In genomic region chr11:23079382-23079813, GRCh38 we compare ENCODE assay signal across 8 cellular contexts.
DNase-seq lines count a peak whose midpoint lies in the region; ATAC-seq and TF ChIP-seq lines count a peak whose summit lies in the region.
"Had no signal": no experiment of that assay in that cellular context is flagged by ENCODE, and none has a peak within 500 bp of the region (broad histone marks: within the 10 kb centered on the region; RNA-seq: fewer than 3 reads in every experiment).

No MANE protein-coding gene starts in this region.

- H3K4me3 ChIP-seq in smooth muscle cell, result no peak overlapping the region

- no peak for TF ChIP-seq CTCF in smooth muscle cell (IDR thresholded peaks at IDR 0.05; ENCODE audit: borderline replicate concordance, insufficient read depth, poor library complexity, severe bottlenecking)

- H3K4me1 ChIP-seq in smooth muscle cell (ENCODE audit: low read depth), result peaks cover 15% of the 10 kb centered on the region

- no peaks in the 10 kb centered on the region for H3K79me2 ChIP-seq in smooth muscle cell (ENCODE audit: low read depth)

- ATAC-seq in GM19372 (IDR thresholded peaks at IDR 0.05; ENCODE audit: low read depth, unreplicated experiment) (peak; percentile 57), HG02870 (IDR thresholded peaks at IDR 0.05; ENCODE audit: unreplicated experiment) (peak; percentile 84)

- no peaks in the 10 kb centered on the region for H3K27me3 Mint-ChIP-seq in activated naive CD4-positive, alpha-beta T cell treated with anti-CD3 and anti-CD28 coated beads, Interleukin-2, amount 10 ng/mL, durations not matched to agents 7 days and 5 days

- H2AFZ ChIP-seq in smooth muscle cell (ENCODE audit: low read depth), result peak overlapping the region; percentile 1

- peak overlapping the region; percentile 28 for H3K9ac ChIP-seq in smooth muscle cell (ENCODE audit: low read depth)

- H3F3A ChIP-seq in smooth muscle cell (ENCODE audit: low read depth), result peaks cover 3% of the 10 kb centered on the region

- H3K4me3 Mint-ChIP-seq in activated naive CD4-positive, alpha-beta T cell treated with anti-CD3 and anti-CD28 coated beads, Interleukin-2, amount 10 ng/mL, durations not matched to agents 7 days and 5 days, result no peak overlapping the region

- no peaks in the 10 kb centered on the region for H3K36me3 ChIP-seq in smooth muscle cell (ENCODE audit: low read depth)

- WGBS in smooth muscle cell (ENCODE audit: low lambda C conversion rate), result 16% methylated on average over 3 of the region's 3 CpGs

- peak overlapping the region; percentile 84 for H3K27ac ChIP-seq in smooth muscle cell (ENCODE audit: low read depth)

- no peaks in the 10 kb centered on the region for H3K4me1 Mint-ChIP-seq in activated naive CD4-positive, alpha-beta T cell treated with anti-CD3 and anti-CD28 coated beads, Interleukin-2, amount 10 ng/mL, durations not matched to agents 7 days and 5 days

- no peaks in the 10 kb centered on the region for H4K20me1 ChIP-seq in smooth muscle cell (ENCODE audit: low read depth)

- H3K9me3 Mint-ChIP-seq in activated naive CD4-positive, alpha-beta T cell treated with anti-CD3 and anti-CD28 coated beads, Interleukin-2, amount 10 ng/mL, durations not matched to agents 7 days and 5 days, result no peaks in the 10 kb centered on the region

- H3K36me3 Mint-ChIP-seq in activated naive CD4-positive, alpha-beta T cell treated with anti-CD3 and anti-CD28 coated beads, Interleukin-2, amount 10 ng/mL, durations not matched to agents 7 days and 5 days, result no peaks in the 10 kb centered on the region

- H3K9me3 ChIP-seq in smooth muscle cell (replicated peaks; ENCODE audit: low read depth), result no peaks in the 10 kb centered on the region

- H3K27me3 ChIP-seq in smooth muscle cell (ENCODE audit: low read depth), result no peaks in the 10 kb centered on the region

- DNase-seq in NCI-H524 treated with DMSO at 0.1 percent for 48 hours (lab: John Stamatoyannopoulos, UW) (peak; percentile 0), smooth muscle cell (lab: John Stamatoyannopoulos, UW; ENCODE audit: unreplicated experiment) (no peak), NK-92 (lab: John Stamatoyannopoulos, UW; ENCODE audit: unreplicated experiment) (no peak)
- DNase-seq in activated naive CD4-positive, alpha-beta T cell treated with anti-CD3 and anti-CD28 coated beads, Interleukin-2, amount 10 ng/mL, durations not matched to agents 7 days and 5 days, result no peak
- DNase-seq in stimulated activated CD4-positive, alpha-beta T cell treated with anti-CD3 and anti-CD28 coated beads, Interleukin-15, amount 100 ng/mL, for 24 hours, result no peak
- DNase-seq: MM.1S had no signal

- peak overlapping the region; percentile 69 for H3K4me2 ChIP-seq in smooth muscle cell

- H3K27ac Mint-ChIP-seq in activated naive CD4-positive, alpha-beta T cell treated with anti-CD3 and anti-CD28 coated beads, Interleukin-2, amount 10 ng/mL, durations not matched to agents 7 days and 5 days, result no peak overlapping the region

- CTCF ChIA-PET in activated naive CD4-positive, alpha-beta T cell treated with anti-CD3 and anti-CD28 coated beads, Interleukin-2, amount 10 ng/mL, durations not matched to agents 7 days and 5 days (lab: Charles Lee), result no interaction called here
